In genomic region chr22:30806391-30806861, GRCh38 we compare ENCODE assay signal across 1 cellular context.
A peak's percentile ranks its signal among the peaks of the same experiment; 100 is the strongest.
TF ChIP-seq lines count a peak whose summit lies in the region.

No MANE protein-coding gene starts in this region.

TF ChIP-seq in HEK293, 187 proteins besides CTCF, POLR2A, EP300 and RAD21 (continued from another document):
- no peak for TF ChIP-seq ZNF513 (tag by site-specific recombination; IDR thresholded peaks at IDR 0.05)
- TF ChIP-seq ZSCAN18 (tag by site-specific recombination; IDR thresholded peaks at IDR 0.05) = no peak
- no peak for TF ChIP-seq ZNF274 (IDR thresholded peaks at IDR 0.05; ENCODE audit: low read length)
- TF ChIP-seq ZNF274 (tag by site-specific recombination; IDR thresholded peaks at IDR 0.05; ENCODE audit: borderline replicate concordance) = no peak
- no peak for TF ChIP-seq ZNF677 (tag by site-specific recombination; IDR thresholded peaks at IDR 0.05)
- no peak for TF ChIP-seq ZNF112 (tag by site-specific recombination; IDR thresholded peaks at IDR 0.05)
- TF ChIP-seq ZNF548 (tag by site-specific recombination; IDR thresholded peaks at IDR 0.05) = no peak
- TF ChIP-seq MEIS1 (CRISPR knock-in tag; IDR thresholded peaks at IDR 0.05; ENCODE audit: borderline replicate concordance) = no peak
- TF ChIP-seq ZBTB10 (tag by site-specific recombination; IDR thresholded peaks at IDR 0.05) = no peak
- peak; percentile 87 for TF ChIP-seq ZNF660 (tag by site-specific recombination; IDR thresholded peaks at IDR 0.05)
- TF ChIP-seq ZNF24 (tag by site-specific recombination; IDR thresholded peaks at IDR 0.05) = no peak
- TF ChIP-seq SP7 (tag by site-specific recombination; IDR thresholded peaks at IDR 0.05) = peak; percentile 66
- TF ChIP-seq TRIM28 (IDR thresholded peaks at IDR 0.05; ENCODE audit: borderline replicate concordance, low read length) = no peak
- TF ChIP-seq ZIC2 (tag by site-specific recombination; IDR thresholded peaks at IDR 0.05) = no peak
- TF ChIP-seq SALL2 (tag by site-specific recombination; IDR thresholded peaks at IDR 0.05; ENCODE audit: borderline replicate concordance) = no peak
- no peak for TF ChIP-seq ZNF529 (tag by site-specific recombination; IDR thresholded peaks at IDR 0.05; ENCODE audit: insufficient replicate concordance)
- TF ChIP-seq MYNN (tag by site-specific recombination; IDR thresholded peaks at IDR 0.05; ENCODE audit: borderline replicate concordance) = no peak
